Comparison of ENCODE assay signal across 18 cellular contexts in genomic region chr16:23479138-23479537, GRCh38. TPM values are rescaled to one million over a fixed set of nuclear protein-coding genes. Genes with fewer than 3 reads are reported as not detected.
DNase-seq lines count a peak whose midpoint lies in the region; ATAC-seq, FAIRE-seq and TF ChIP-seq lines count a peak whose summit lies in the region.
"Had no signal": no experiment of that assay in that cellular context is flagged by ENCODE, and none has a peak within 500 bp of the region (broad histone marks: within the 10 kb centered on the region; RNA-seq: fewer than 3 reads in every experiment).

No MANE protein-coding gene starts in this region.

- H3K27me3 ChIP-seq in upper lobe of right lung, result no peaks in the 10 kb centered on the region

- no peaks in the 10 kb centered on the region for H3K9me3 Mint-ChIP-seq in activated naive CD4-positive, alpha-beta T cell treated with anti-CD3 and anti-CD28 coated beads, Interleukin-2, amount 50 U/mL, for 72 hours
- H3K9me3 Mint-ChIP-seq in activated T-helper 17 cell treated with anti-CD3 and anti-CD28 coated beads, Interleukin-2, amount 50 U/mL, for 72 hours, result no peaks in the 10 kb centered on the region

- H3K9me3 ChIP-seq in kidney (ENCODE audit: control insufficient read depth in 1 of 2, low read length in 2 of 2) (no peaks in the 10 kb centered on the region), upper lobe of right lung (no peaks in the 10 kb centered on the region)

- no peaks in the 10 kb centered on the region for H3K27me3 Mint-ChIP-seq in activated T-helper 17 cell treated with anti-CD3 and anti-CD28 coated beads, Interleukin-2, amount 50 U/mL, for 72 hours

- peak overlapping the region; percentile 53 to 87 for H3K27ac Mint-ChIP-seq in activated naive CD4-positive, alpha-beta T cell treated with anti-CD3 and anti-CD28 coated beads, Interleukin-2, amount 50 U/mL, for 72 hours
- peak overlapping the region; percentile 69 for H3K27ac Mint-ChIP-seq in activated T-helper 17 cell treated with anti-CD3 and anti-CD28 coated beads, Interleukin-2, amount 50 U/mL, for 72 hours

- H3K4me1 ChIP-seq in kidney (ENCODE audit: control insufficient read depth in 1 of 2, insufficient read depth in 1 of 2, low read depth in 1 of 2, low read length in 2 of 2), result no peaks in the 10 kb centered on the region
- H3K4me1 ChIP-seq in upper lobe of right lung, result no peaks in the 10 kb centered on the region

- no peak for TF ChIP-seq CTCF in kidney (IDR thresholded peaks at IDR 0.05; ENCODE audit: borderline replicate concordance, extremely low read depth, insufficient read depth)
- TF ChIP-seq CTCF in upper lobe of right lung (IDR thresholded peaks at IDR 0.05), result no peak

- H3K4me1 Mint-ChIP-seq in activated T-helper 17 cell treated with anti-CD3 and anti-CD28 coated beads, Interleukin-2, amount 50 U/mL, for 72 hours, result no peaks in the 10 kb centered on the region

- no peak for FAIRE-seq in kidney (lab: Jason Lieb, UNC)
- FAIRE-seq: A204.1 had no signal

- H3K27ac ChIP-seq in kidney (ENCODE audit: low read depth in 2 of 2, low read length in 2 of 2) (no peak overlapping the region), upper lobe of right lung (no peak overlapping the region)
- H3K27ac ChIP-seq: KMS-11 had no signal

- no peak for DNase-seq in activated naive CD4-positive, alpha-beta T cell treated with anti-CD3 and anti-CD28 coated beads, Interleukin-2, amount 50 U/mL, for 72 hours (ENCODE audit: low spot score in 2 of 2)
- no peak for DNase-seq in activated naive CD4-positive, alpha-beta T cell treated with Interleukin-2 at 50 U/mL for 16 hours
- DNase-seq in kidney (peak; percentile 12), upper lobe of right lung (no peak), amygdala (lab: John Stamatoyannopoulos, UW) (no peak), left ventricle myocardium superior (no peak)
- DNase-seq in effector CD4-positive, alpha-beta T cell, result no peak
- DNase-seq: DMS79, NCI-H1417, NCI-H187, NCI-H2107, NCI-H510A, NCI-H774, OCI-M1, SHP77 had no signal

- H3K36me3 ChIP-seq in kidney (ENCODE audit: control insufficient read depth in 1 of 2, insufficient read depth in 2 of 2, low read length in 2 of 2) (peaks cover 50 to 81% of the 10 kb centered on the region in 2 donors), upper lobe of right lung (peaks cover 97% of the 10 kb centered on the region)

- no peak overlapping the region for H3K4me3 Mint-ChIP-seq in activated T-helper 17 cell treated with anti-CD3 and anti-CD28 coated beads, Interleukin-2, amount 50 U/mL, for 72 hours

- intact Hi-C loops in kidney (cut with DNase I), result no loop called here
- intact Hi-C loops in upper lobe of right lung (cut with DNase I), result no loop called here
- intact Hi-C loops in left ventricle myocardium superior (cut with micrococcal nuclease), result no loop called here

- H3K4me3 ChIP-seq in kidney (ENCODE audit: low read length in 2 of 2) (no peak overlapping the region), upper lobe of right lung (no peak overlapping the region)

- no peaks in the 10 kb centered on the region for H3K36me3 Mint-ChIP-seq in activated naive CD4-positive, alpha-beta T cell treated with anti-CD3 and anti-CD28 coated beads, Interleukin-2, amount 50 U/mL, for 72 hours
- peaks cover 97% of the 10 kb centered on the region for H3K36me3 Mint-ChIP-seq in activated T-helper 17 cell treated with anti-CD3 and anti-CD28 coated beads, Interleukin-2, amount 50 U/mL, for 72 hours (ENCODE audit: low read depth)

- no peak for ATAC-seq in activated naive CD4-positive, alpha-beta T cell treated with anti-CD3 and anti-CD28 coated beads, Interleukin-2, amount 50 U/mL, for 72 hours
- no peak for ATAC-seq in activated T-helper 17 cell treated with anti-CD3 and anti-CD28 coated beads, Interleukin-2, amount 50 U/mL, for 72 hours (replicated peaks)
- ATAC-seq in upper lobe of right lung, result peak; percentile 28
- ATAC-seq in left ventricle myocardium superior, result no peak

- H3K9ac ChIP-seq in kidney (ENCODE audit: low read length in 2 of 2), result no peak overlapping the region
- H3K9ac ChIP-seq: KMS-11 had no signal

RNA-seq across cellular contexts. Expression of gene COG7, which starts 26.1 kb away (rescaled TPM):
- total RNA-seq in activated naive CD4-positive, alpha-beta T cell treated with anti-CD3 and anti-CD28 coated beads, Interleukin-2, amount 50 U/mL, for 72 hours, result 10 to 100 TPM; 24.4 to 30.1 TPM
- 10 to 100 TPM; 21.2 to 29.4 TPM for total RNA-seq in activated T-helper 17 cell treated with anti-CD3 and anti-CD28 coated beads, Interleukin-2, amount 50 U/mL, for 72 hours
- total RNA-seq in kidney (25.2 TPM), upper lobe of right lung (21.2 TPM), left ventricle myocardium superior (11.3 TPM)
- 27.0 TPM for polyA plus RNA-seq in kidney (ENCODE audit: insufficient read depth, low read depth, low replicate concordance)

RNA-seq across cellular contexts. Expression of gene GGA2, which starts 31.2 kb away (rescaled TPM):
- 100 to 1,000 TPM in 1 of 2 donors, 10 to 100 TPM in 1; 83.4 to 120 TPM for total RNA-seq in activated naive CD4-positive, alpha-beta T cell treated with anti-CD3 and anti-CD28 coated beads, Interleukin-2, amount 50 U/mL, for 72 hours
- total RNA-seq in activated T-helper 17 cell treated with anti-CD3 and anti-CD28 coated beads, Interleukin-2, amount 50 U/mL, for 72 hours, result 100 to 1,000 TPM in 1 of 2 donors, 10 to 100 TPM in 1; 87.2 to 138 TPM
- 79.9 TPM for total RNA-seq in kidney
- polyA plus RNA-seq in kidney (ENCODE audit: insufficient read depth, low read depth, low replicate concordance), result 43.5 TPM
- 161 TPM for total RNA-seq in upper lobe of right lung
- total RNA-seq in left ventricle myocardium superior, result 52.1 TPM
